ENCODE assay signal across 8 cellular contexts in the genomic region with DNA sequence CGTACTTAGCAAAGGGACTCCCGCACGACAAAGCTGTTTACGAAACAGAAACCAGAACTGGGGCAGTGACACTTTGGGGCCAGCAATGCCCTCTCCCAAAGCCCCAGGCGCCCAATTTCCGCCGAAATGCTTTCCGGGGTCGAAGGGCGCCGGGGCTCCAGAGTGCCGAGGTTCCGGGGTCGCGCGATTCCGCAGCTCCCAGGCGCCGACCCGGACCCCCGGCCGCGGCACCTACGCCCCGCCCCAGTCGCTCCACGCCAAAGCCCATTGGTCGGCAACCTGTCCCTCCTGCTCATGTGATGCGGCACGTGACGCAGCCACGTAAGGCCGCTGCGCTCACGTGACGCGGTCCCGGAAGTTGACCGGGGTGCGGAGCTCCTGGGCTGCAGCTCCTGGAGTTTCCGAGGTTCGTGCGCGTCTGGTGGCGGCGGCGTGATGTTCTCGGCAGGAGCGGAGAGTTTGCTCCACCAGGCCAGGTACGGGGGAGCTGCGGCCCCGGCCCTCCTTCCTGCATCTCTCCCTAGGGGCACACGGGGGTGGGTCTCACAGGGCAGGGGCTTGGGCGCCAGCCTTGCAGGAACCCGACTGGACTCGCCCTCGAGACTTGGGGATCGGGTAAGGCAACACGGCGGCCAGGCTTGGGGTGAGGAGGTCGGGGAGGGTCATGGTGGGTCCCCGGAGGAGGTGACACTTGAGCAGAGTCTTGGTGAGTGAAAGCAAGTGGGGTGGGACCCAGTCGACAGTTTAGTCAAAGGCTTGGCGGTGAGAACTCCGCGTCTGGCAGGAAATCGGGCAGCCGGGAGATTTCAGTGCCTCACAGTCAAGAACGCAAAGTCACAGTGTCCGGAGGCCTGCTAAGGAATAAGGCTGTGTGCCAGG. TPM values are rescaled to one million over a fixed set of nuclear protein-coding genes. Genes with fewer than 3 reads are reported as not detected.
DNase-seq lines count a peak whose midpoint lies in the region; ATAC-seq and TF ChIP-seq lines count a peak whose summit lies in the region.

A gene with protein sequence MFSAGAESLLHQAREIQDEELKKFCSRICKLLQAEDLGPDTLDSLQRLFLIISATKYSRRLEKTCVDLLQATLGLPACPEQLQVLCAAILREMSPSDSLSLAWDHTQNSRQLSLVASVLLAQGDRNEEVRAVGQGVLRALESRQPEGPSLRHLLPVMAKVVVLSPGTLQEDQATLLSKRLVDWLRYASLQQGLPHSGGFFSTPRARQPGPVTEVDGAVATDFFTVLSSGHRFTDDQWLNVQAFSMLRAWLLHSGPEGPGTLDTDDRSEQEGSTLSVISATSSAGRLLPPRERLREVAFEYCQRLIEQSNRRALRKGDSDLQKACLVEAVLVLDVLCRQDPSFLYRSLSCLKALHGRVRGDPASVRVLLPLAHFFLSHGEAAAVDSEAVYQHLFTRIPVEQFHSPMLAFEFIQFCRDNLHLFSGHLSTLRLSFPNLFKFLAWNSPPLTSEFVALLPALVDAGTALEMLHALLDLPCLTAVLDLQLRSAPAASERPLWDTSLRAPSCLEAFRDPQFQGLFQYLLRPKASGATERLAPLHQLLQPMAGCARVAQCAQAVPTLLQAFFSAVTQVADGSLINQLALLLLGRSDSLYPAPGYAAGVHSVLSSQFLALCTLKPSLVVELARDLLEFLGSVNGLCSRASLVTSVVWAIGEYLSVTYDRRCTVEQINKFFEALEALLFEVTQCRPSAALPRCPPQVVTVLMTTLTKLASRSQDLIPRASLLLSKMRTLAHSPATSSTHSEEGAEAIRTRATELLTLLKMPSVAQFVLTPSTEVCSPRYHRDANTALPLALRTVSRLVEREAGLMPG (plus strand): TSS at position 343 of the 879 bp plus-strand sequence. CDS start 93 bp downstream, at position 436.

- no peaks in the 10 kb centered on the region for H3K9me3 ChIP-seq in suprapubic skin

- peak; percentile 72 to 93 for TF ChIP-seq POLR2A in suprapubic skin (IDR thresholded peaks at IDR 0.05)

- peak; percentile 99 for DNase-seq in GM10266 (ENCODE audit: extremely low spot score)
- DNase-seq in NCI-H1092 (lab: John Stamatoyannopoulos, UW): peak; percentile 95
- peak; percentile 76 for DNase-seq in SKM-1 (lab: John Stamatoyannopoulos, UW; ENCODE audit: unreplicated experiment)
- peak; percentile 90 to 94 for DNase-seq in activated naive CD4-positive, alpha-beta T cell treated with anti-CD3 and anti-CD28 coated beads, Interleukin-2, amount 50 U/mL, for 72 hours (ENCODE audit: low spot score in 2 of 2)
- peak; percentile 95 for DNase-seq in globus pallidus (ENCODE audit: low spot score)
- DNase-seq in occipital lobe (lab: John Stamatoyannopoulos, UW): peak; percentile 92
- DNase-seq in suprapubic skin (ENCODE audit: low spot score in 2 of 2): peak; percentile 97 to 98

- H3K27me3 ChIP-seq in suprapubic skin: no peaks in the 10 kb centered on the region

- TF ChIP-seq CTCF in GM10266 (IDR thresholded peaks at IDR 0.05; ENCODE audit: control insufficient read depth, insufficient read depth, low read depth, missing control alignments) (no peak), suprapubic skin (IDR thresholded peaks at IDR 0.05) (no peak)

- WGBS in suprapubic skin: under 1% methylated on average over 44 of the region's 70 CpGs

- peaks cover 32% of the 10 kb centered on the region for H3K4me1 ChIP-seq in suprapubic skin

- H3K36me3 Mint-ChIP-seq in activated naive CD4-positive, alpha-beta T cell treated with anti-CD3 and anti-CD28 coated beads, Interleukin-2, amount 50 U/mL, for 72 hours: peaks cover 8 to 9% of the 10 kb centered on the region in 2 donors

- H3K27ac ChIP-seq in suprapubic skin: peak within 1 kb of the TSS; percentile 98

- H3K4me3 ChIP-seq in suprapubic skin: peak within 1 kb of the TSS; percentile 77

- ATAC-seq in HG02610 (IDR thresholded peaks at IDR 0.05; ENCODE audit: unreplicated experiment): peak; percentile 89
- peak; percentile 93 to 96 for ATAC-seq in activated naive CD4-positive, alpha-beta T cell treated with anti-CD3 and anti-CD28 coated beads, Interleukin-2, amount 50 U/mL, for 72 hours

- peaks cover 12% of the 10 kb centered on the region for H3K36me3 ChIP-seq in suprapubic skin

- H3K27ac Mint-ChIP-seq in activated naive CD4-positive, alpha-beta T cell treated with anti-CD3 and anti-CD28 coated beads, Interleukin-2, amount 50 U/mL, for 72 hours: peak within 1 kb of the TSS; percentile 98 to 99

- TF ChIP-seq EP300 in suprapubic skin (IDR thresholded peaks at IDR 0.05): no peak

- H3K9me3 Mint-ChIP-seq in activated naive CD4-positive, alpha-beta T cell treated with anti-CD3 and anti-CD28 coated beads, Interleukin-2, amount 50 U/mL, for 72 hours: no peaks in the 10 kb centered on the region

RNA-seq across cellular contexts. Expression of the gene that starts here (rescaled TPM):
- 10 to 100 TPM; 35.2 to 39.0 TPM for total RNA-seq in activated naive CD4-positive, alpha-beta T cell treated with anti-CD3 and anti-CD28 coated beads, Interleukin-2, amount 50 U/mL, for 72 hours
- total RNA-seq in occipital lobe (14.7 TPM), suprapubic skin (10 to 100 TPM; 26.2 to 81.2 (median 52.2) TPM)

Comparison
In these comparisons a context has a peak if more than half of its experiments do, and no peak if none do; other contexts are left out.
1. Peak in every context shown above with its lines: DNase-seq, ATAC-seq, H3K4me3 ChIP-seq and H3K27ac ChIP-seq.